Comparison of ENCODE assay signal across 5 cellular contexts in genomic region chr2:224113934-224114333, GRCh38.
DNase-seq lines count a peak whose midpoint lies in the region; ATAC-seq and TF ChIP-seq lines count a peak whose summit lies in the region.
"Not testable (repeated sequence)": the region's sequence is repeated elsewhere in the genome, so short reads cannot be mapped to it uniquely, and the experiment has no call there.

No MANE protein-coding gene starts in this region.

- H2BK120ac ChIP-seq in H9 (ENCODE audit: low read depth, low read length, poor library complexity, severe bottlenecking); mesendoderm (ENCODE audit: low read depth, low read length): not testable (repeated sequence)

- not testable (repeated sequence) for H3K9ac ChIP-seq in H9 (ENCODE audit: extremely low read depth, insufficient read length, low read length); NT2/D1 (ENCODE audit: insufficient read length, low read depth); mesendoderm (ENCODE audit: low read length)

- not testable (repeated sequence) for H3K4ac ChIP-seq in H9 (ENCODE audit: low read depth, low read length); mesendoderm (ENCODE audit: low read depth, low read length)

- not testable (repeated sequence) for H3K18ac ChIP-seq in H9 (ENCODE audit: insufficient read length, low read depth, low read length); mesendoderm (ENCODE audit: low read length)

- not testable (repeated sequence) for H3K79me2 ChIP-seq in H9 (ENCODE audit: insufficient read depth, low read length); mesendoderm (ENCODE audit: control insufficient read depth, insufficient read depth, low read length)

- H3K23me2 ChIP-seq in H9 (ENCODE audit: insufficient read length, low read depth, low read length, poor library complexity, severe bottlenecking), result not testable (repeated sequence)

- H4K91ac ChIP-seq in H9 (ENCODE audit: insufficient read length, low read depth, low read length), result not testable (repeated sequence)

- not testable (repeated sequence) for H3K27ac ChIP-seq in H9 (ENCODE audit: insufficient read length, low read depth, low read length); mesendoderm (ENCODE audit: low read depth, low read length)

- not testable (repeated sequence) for H4K20me1 ChIP-seq in H9 (ENCODE audit: control insufficient read depth, insufficient read depth, insufficient read length)

- H3K4me1 Mint-ChIP-seq in H9 (peaks cover 7 to 13% of the 10 kb centered on the region in 2 experiments), WTC11 (peaks cover 17% of the 10 kb centered on the region)

- not testable (repeated sequence) for H3K4me3 ChIP-seq in NT2/D1 (ENCODE audit: insufficient read length, low read depth); mesendoderm (ENCODE audit: low read length)

- H4K8ac ChIP-seq in H9 (replicated peaks; ENCODE audit: insufficient read length, low read depth, low read length); mesendoderm (ENCODE audit: low read depth, low read length): not testable (repeated sequence)

- not testable (repeated sequence) for H3K36me3 ChIP-seq in NT2/D1 (ENCODE audit: insufficient read depth, insufficient read length, low read length); mesendoderm (ENCODE audit: control insufficient read depth, insufficient read depth, low read length)

- not testable (repeated sequence) for H3K23ac ChIP-seq in H9 (ENCODE audit: insufficient read length, low read depth, low read length); mesendoderm (ENCODE audit: low read length)

- DNase-seq in ELF-1 (ENCODE audit: low read depth, low spot score), result peak; percentile 81
- DNase-seq in H9, result peak; percentile 41
- DNase-seq in NT2/D1 (ENCODE audit: low read depth, low spot score), result peak; percentile 58
- DNase-seq in WTC11 (ENCODE audit: low spot score), result not testable (repeated sequence)
- peak; percentile 57 for DNase-seq in mesendoderm

- not testable (repeated sequence) for H3K14ac ChIP-seq in H9 (ENCODE audit: insufficient read depth, low read length)

- H2BK5ac ChIP-seq in H9 (ENCODE audit: insufficient read length, low read length); mesendoderm (ENCODE audit: low read length): not testable (repeated sequence)

- not testable (repeated sequence) for H3K56ac ChIP-seq in H9 (ENCODE audit: insufficient read length, low read depth, low read length); mesendoderm (ENCODE audit: low read length)

- H2AK5ac ChIP-seq in H9 (ENCODE audit: insufficient read length, low read length); mesendoderm (ENCODE audit: low read length): not testable (repeated sequence)

- TF ChIP-seq CTCF in H9 (conservative IDR thresholded peaks at IDR 0.05); WTC11 (IDR thresholded peaks at IDR 0.05): not testable (repeated sequence)

- H3K4me2 ChIP-seq in H9 (ENCODE audit: insufficient read depth, insufficient read length, low read length); mesendoderm (ENCODE audit: low read length): not testable (repeated sequence)

- ATAC-seq in WTC11, result peak; percentile 72

- H3K4me1 ChIP-seq in H9 (ENCODE audit: insufficient read depth, low read length); NT2/D1 (ENCODE audit: insufficient read depth, insufficient read length); mesendoderm (ENCODE audit: control insufficient read depth, low read depth, low read length): not testable (repeated sequence)

- no CpG with 5 or more reads among the region's 1 CpG for WGBS in H9 (ENCODE audit: extremely low coverage, insufficient read length, low lambda C conversion rate)
- WGBS in mesendoderm (ENCODE audit: extremely low coverage, insufficient coverage, low lambda C conversion rate), result no CpG with 5 or more reads among the region's 1 CpG

- H3K4me3 Mint-ChIP-seq in H9, WTC11: not testable (repeated sequence)

- H3K9me3 Mint-ChIP-seq in H9 (peaks cover 15 to 31% of the 10 kb centered on the region in 2 experiments), WTC11 (peaks cover 52% of the 10 kb centered on the region)

- CTCF ChIA-PET in WTC11 (lab: Charles Lee), result interaction anchor here (0.8 kb wide), 1 partner anchor 171 kb away, joined by 3 read pairs; no protein-coding TSS in a partner anchor

- not testable (repeated sequence) for H3K27ac Mint-ChIP-seq in H9, WTC11

- POLR2A ChIA-PET in WTC11 (lab: Charles Lee), result not testable (repeated sequence)

- H3K36me3 Mint-ChIP-seq in H9 (ENCODE audit: insufficient read depth in 1 of 3, low read depth in 3 of 3), result peaks cover 1 to 15% (median 7%) of the 10 kb centered on the region in 3 experiments
- H3K36me3 Mint-ChIP-seq in WTC11, result peaks cover 24% of the 10 kb centered on the region

- not testable (repeated sequence) for H3K27me3 ChIP-seq in H9 (ENCODE audit: insufficient read depth, low read length); NT2/D1 (ENCODE audit: insufficient read depth, insufficient read length); mesendoderm (ENCODE audit: insufficient read depth, low read length, poor library complexity)

- H2BK20ac ChIP-seq in H9 (ENCODE audit: low read depth, low read length, poor library complexity, severe bottlenecking), result not testable (repeated sequence)

- not testable (repeated sequence) for H3K79me1 ChIP-seq in H9 (ENCODE audit: insufficient read depth, low read depth, low read length, poor library complexity, severe bottlenecking); mesendoderm (ENCODE audit: low read length)

- not testable (repeated sequence) for H3K9me3 ChIP-seq in H9 (ENCODE audit: control insufficient read depth, low read depth, low read length)
- peaks cover 37% of the 10 kb centered on the region for H3K9me3 ChIP-seq in NT2/D1 (ENCODE audit: insufficient read depth, low read length)

- H2BK15ac ChIP-seq in H9 (ENCODE audit: low read depth, low read length); mesendoderm (replicated peaks; ENCODE audit: low read depth): not testable (repeated sequence)

- H4K5ac ChIP-seq in H9 (ENCODE audit: insufficient read length, low read depth, low read length); mesendoderm (ENCODE audit: low read length): not testable (repeated sequence)

- not testable (repeated sequence) for H2BK12ac ChIP-seq in H9 (ENCODE audit: insufficient read length, low read depth, low read length)

- not testable (repeated sequence) for H3T11ph ChIP-seq in H9 (ENCODE audit: low read length)

- H2AFZ ChIP-seq in H9 (ENCODE audit: low read length), result not testable (repeated sequence)

- not testable (repeated sequence) for H3K27me3 Mint-ChIP-seq in H9 (ENCODE audit: low read depth); WTC11 (ENCODE audit: low read depth)
